23 cellular contexts compared by ENCODE assay signal in genomic region chr15:32965897-32966296, GRCh38.
"Had no signal": no experiment of that assay in that cellular context is flagged by ENCODE, and none has a peak within 500 bp of the region (broad histone marks: within the 10 kb centered on the region; RNA-seq: fewer than 3 reads in every experiment).

No MANE protein-coding gene starts in this region.

- DNase-seq: dorsolateral prefrontal cortex; effector CD4-positive, alpha-beta T cell; hypothalamus; immature natural killer cell; islet precursor cell; kidney glomerular epithelial cell; left colon; left ventricle myocardium superior; mesenchymal stem cell; mucosa of descending colon; naive B cell; stimulated activated CD4-positive, alpha-beta T cell treated with anti-CD3 and anti-CD28 coated beads, Interleukin-12 subunit alpha, Interleukin-12 subunit beta, amount 100 ng/mL, for 4 hours; stimulated activated CD4-positive, alpha-beta T cell treated with anti-CD3 and anti-CD28 coated beads, Interleukin-1b, Interleukin-23, amount 100 ng/mL, for 48 hours; stimulated activated CD4-positive, alpha-beta T cell treated with anti-CD3 and anti-CD28 coated beads, Interleukin-4, amount 100 ng/mL, for 24 hours; transverse colon had no signal

- H3K36me3 ChIP-seq: neural progenitor cell, prostate gland, right atrium auricular region, transverse colon had no signal

- H3K27ac ChIP-seq: dorsolateral prefrontal cortex, neural progenitor cell, prostate gland, right atrium auricular region, suprapubic skin had no signal

- H3K4me3 ChIP-seq: dorsolateral prefrontal cortex, mucosa of descending colon, neural progenitor cell, prostate gland, right atrium auricular region, smooth muscle cell, suprapubic skin, transverse colon had no signal

- H3K9ac ChIP-seq: neural progenitor cell had no signal

- H3K4me2 ChIP-seq: neural progenitor cell, smooth muscle cell had no signal

- H3K9me3 ChIP-seq: mucosa of descending colon, prostate gland, right atrium auricular region, suprapubic skin, transverse colon had no signal

- H3K27me3 ChIP-seq: dorsolateral prefrontal cortex, neural progenitor cell, right atrium auricular region, suprapubic skin, transverse colon had no signal

- H2AFZ ChIP-seq: neural progenitor cell had no signal

- ATAC-seq: left colon; left ventricle myocardium superior; mucosa of descending colon; natural killer cell treated with Interleukin-12 subunit alpha and Interleukin-12 subunit beta and Interleukin-15 and Interleukin-18, amount 100 ng/mL, for 72 hours; sciatic nerve; stimulated activated memory B cell treated with anti-CD40 and anti-IgM and Interleukin-4, amounts not matched to agents 10 μg/mL and 1 μg/mL and 100 μg/mL, for 72 hours had no signal

- H3K4me1 ChIP-seq: neural progenitor cell, prostate gland, right atrium auricular region, suprapubic skin, transverse colon had no signal
